17 cellular contexts compared by ENCODE assay signal in the genomic region with DNA sequence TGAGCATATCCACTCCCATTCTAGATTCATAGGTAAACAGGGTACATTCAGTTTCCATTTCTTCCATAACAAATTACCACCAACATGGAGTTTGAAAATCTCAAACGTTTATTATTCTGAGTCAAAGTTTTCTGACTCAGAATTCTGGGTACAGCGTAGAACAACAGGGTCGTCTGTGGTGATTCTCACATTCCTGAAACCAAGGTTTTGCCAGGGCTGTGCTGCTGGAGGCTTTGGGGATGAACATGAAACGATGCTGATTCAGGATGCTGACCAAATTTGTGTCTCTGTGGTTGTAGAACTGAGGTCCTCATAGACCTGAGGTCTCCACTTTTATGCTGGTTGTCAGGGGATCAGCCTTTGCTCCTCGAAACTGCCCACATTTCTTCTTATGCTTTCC.
A peak's percentile ranks its signal among the peaks of the same experiment; 100 is the strongest.
DNase-seq lines count a peak whose midpoint lies in the region; ATAC-seq, FAIRE-seq and TF ChIP-seq lines count a peak whose summit lies in the region.
"Had no signal": no experiment of that assay in that cellular context is flagged by ENCODE, and none has a peak within 500 bp of the region (broad histone marks: within the 10 kb centered on the region; RNA-seq: fewer than 3 reads in every experiment).

No MANE protein-coding gene starts in this region.

- no peak overlapping the region for H2AK9ac ChIP-seq in IMR-90 (replicated peaks; ENCODE audit: low read depth, low read length, poor library complexity)

- H3K4me2 ChIP-seq in IMR-90 (ENCODE audit: low read depth, low read length) (no peak overlapping the region), astrocyte (ENCODE audit: low read length) (peak overlapping the region; percentile 2), neural cell (ENCODE audit: low read length) (no peak overlapping the region)

- in situ Hi-C loops in IMR-90 (cut with MboI; ENCODE audit: low sequenced_read_pairs): no loop called here

- no peaks in the 10 kb centered on the region for H3K36me3 ChIP-seq in IMR-90 (ENCODE audit: control insufficient read depth, insufficient read depth, low read length)
- no peaks in the 10 kb centered on the region for H3K36me3 ChIP-seq in astrocyte (ENCODE audit: insufficient read depth, low read length)
- no peaks in the 10 kb centered on the region for H3K36me3 ChIP-seq in neural cell (ENCODE audit: insufficient read depth, low read length)
- no peaks in the 10 kb centered on the region for H3K36me3 ChIP-seq in ascending aorta
- H3K36me3 ChIP-seq: BE2C had no signal

- peaks cover 13% of the 10 kb centered on the region for H3K4me1 Mint-ChIP-seq in astrocyte (ENCODE audit: low read depth, unreplicated experiment)

- H4K91ac ChIP-seq in IMR-90 (ENCODE audit: insufficient read depth, low read depth, low read length): no peak overlapping the region; the same call in 1 of the 2 replicates

- H3K23ac ChIP-seq in IMR-90 (ENCODE audit: low read depth, low read length): peak overlapping the region; percentile 41; the same call in 1 of the 2 replicates

- H3K27ac ChIP-seq in IMR-90 (ENCODE audit: insufficient read depth, low read length) (no peak overlapping the region), astrocyte (ENCODE audit: low read depth, low read length) (no peak overlapping the region), neural cell (ENCODE audit: low read length) (peak overlapping the region; percentile 69), ascending aorta (no peak overlapping the region)
- H3K27ac ChIP-seq: SK-N-MC had no signal

- no peaks in the 10 kb centered on the region for H3K27me3 Mint-ChIP-seq in astrocyte (ENCODE audit: low read depth, unreplicated experiment)

- H3F3A ChIP-seq in neural cell (ENCODE audit: insufficient read depth, low read length, poor library complexity, severe bottlenecking): no peaks in the 10 kb centered on the region

- H3K4ac ChIP-seq in IMR-90 (ENCODE audit: low read depth, low read length): peak overlapping the region; percentile 55; the same call in 1 of the 2 replicates

- H3K56ac ChIP-seq in IMR-90 (ENCODE audit: extremely low read depth, insufficient read depth, low read length): no peak overlapping the region

- H2BK120ac ChIP-seq in IMR-90 (ENCODE audit: low read depth, low read length): peak overlapping the region; percentile 26

- H3K18ac ChIP-seq in IMR-90 (ENCODE audit: low read depth, low read length): no peak overlapping the region

- POLR2A ChIA-PET in IMR-90 (lab: Charles Lee; ENCODE audit: unreplicated experiment): no interaction called here

- no peaks in the 10 kb centered on the region for H3K9me3 Mint-ChIP-seq in astrocyte (ENCODE audit: unreplicated experiment)
- H3K9me3 Mint-ChIP-seq: CD4-positive, alpha-beta memory T cell had no signal

- TF ChIP-seq CTCF in IMR-90 (conservative IDR thresholded peaks at IDR 0.05; ENCODE audit: low read depth, low read length) (no peak), astrocyte (IDR thresholded peaks at IDR 0.05; ENCODE audit: insufficient read depth, low read depth, low read length) (no peak), neural cell (IDR thresholded peaks at IDR 0.05; ENCODE audit: poor library complexity, severe bottlenecking) (no peak), ascending aorta (IDR thresholded peaks at IDR 0.05) (no peak)

- no peaks in the 10 kb centered on the region for H3K79me1 ChIP-seq in IMR-90 (ENCODE audit: low read depth in 1 of 2, low read length in 2 of 2)

- H3K79me2 ChIP-seq in astrocyte (ENCODE audit: insufficient read depth, low read length): no peaks in the 10 kb centered on the region
- H3K79me2 ChIP-seq in neural cell (replicated peaks; ENCODE audit: insufficient read depth, low read length): no peaks in the 10 kb centered on the region

- H3K9me3 ChIP-seq in IMR-90 (ENCODE audit: control insufficient read depth, insufficient read depth, low read length) (no peaks in the 10 kb centered on the region), astrocyte (ENCODE audit: insufficient read depth, low read depth, low read length) (no peaks in the 10 kb centered on the region), neural cell (ENCODE audit: low read length) (no peaks in the 10 kb centered on the region), ascending aorta (no peaks in the 10 kb centered on the region)
- H3K9me3 ChIP-seq: BE2C had no signal

- H3K27ac Mint-ChIP-seq in astrocyte (ENCODE audit: unreplicated experiment): no peak overlapping the region
- H3K27ac Mint-ChIP-seq: CD4-positive, alpha-beta memory T cell had no signal

- peak overlapping the region; percentile 36 for H2AFZ ChIP-seq in IMR-90 (replicated peaks; ENCODE audit: low read length, poor library complexity)
- no peak overlapping the region for H2AFZ ChIP-seq in astrocyte (ENCODE audit: low read depth, low read length)
- H2AFZ ChIP-seq in neural cell (ENCODE audit: low read depth, low read length): no peak overlapping the region

- ATAC-seq in IMR-90 (ENCODE audit: low read depth) (no peak), HG02642 (IDR thresholded peaks at IDR 0.05; ENCODE audit: poor library complexity, unreplicated experiment) (no peak), GM21367 (IDR thresholded peaks at IDR 0.05; ENCODE audit: unreplicated experiment) (no peak)
- ATAC-seq: HepG2 had no signal

- dilution Hi-C loops in IMR-90 (cut with HindIII; ENCODE audit: low sequenced_read_pairs, unreplicated experiment): no loop called here

- H3K9ac ChIP-seq in IMR-90 (ENCODE audit: low read depth, low read length) (no peak overlapping the region), astrocyte (ENCODE audit: low read length) (no peak overlapping the region), neural cell (ENCODE audit: low read length) (no peak overlapping the region)

- CTCF ChIA-PET in IMR-90 (lab: Yijun Ruan, JAX): no interaction called here

- H3K4me1 ChIP-seq in IMR-90 (ENCODE audit: control insufficient read depth, insufficient read depth, low read length) (peaks cover 11% of the 10 kb centered on the region), astrocyte (ENCODE audit: insufficient read depth, low read length) (peaks cover 10% of the 10 kb centered on the region), ascending aorta (peaks cover 0 to 14% of the 10 kb centered on the region in 2 donors)
- H3K4me1 ChIP-seq: BE2C had no signal

- TF ChIP-seq POLR2A in IMR-90 (IDR thresholded peaks at IDR 0.05; ENCODE audit: low read depth, low read length): no peak

- 0 out of 2 replicates have a peak, but pooled peaks cover 3% of the 10 kb centered on the region for H3K9me1 ChIP-seq in IMR-90 (ENCODE audit: insufficient read depth, low read length)

- 0 out of 4 replicates have a peak overlapping the region, but pooled peaks of 1 of the 2 experiments have one; percentile 32 for H4K8ac ChIP-seq in IMR-90 (ENCODE audit: low read depth in 2 of 2, low read length in 2 of 2)

- no peaks in the 10 kb centered on the region for H3K36me3 Mint-ChIP-seq in astrocyte (ENCODE audit: low read depth, unreplicated experiment)
- H3K36me3 Mint-ChIP-seq: CD4-positive, alpha-beta memory T cell had no signal

- peak overlapping the region; percentile 50; the same call in 1 of the 2 replicates for H3K14ac ChIP-seq in IMR-90 (replicated peaks; ENCODE audit: low read depth, low read length)

- no TSS peak for BruUV-seq in IMR-90 (replicated peaks; lab: Mats Ljungman, UMichigan)

- TF ChIP-seq RAD21 in IMR-90 (IDR thresholded peaks at IDR 0.05; ENCODE audit: low read length) (no peak), neural cell (conservative IDR thresholded peaks at IDR 0.05) (no peak)

- TF ChIP-seq EP300 in neural cell (conservative IDR thresholded peaks at IDR 0.05; ENCODE audit: poor library complexity, severe bottlenecking): no peak

- H2BK20ac ChIP-seq in IMR-90 (ENCODE audit: low read depth, low read length): peak overlapping the region; percentile 66

- H4K5ac ChIP-seq in IMR-90 (ENCODE audit: low read depth, low read length): no peak overlapping the region

- no peak overlapping the region for H2AK5ac ChIP-seq in IMR-90 (ENCODE audit: low read depth, low read length)

- intact Hi-C loops in IMR-90 (cut with micrococcal nuclease) (loop anchor here (10.0 kb wide), 1 partner anchor 104 kb away; no protein-coding TSS in a partner anchor), ascending aorta (cut with DNase I) (no loop called here)

- WGBS in IMR-90 (ENCODE audit: extremely low coverage in 2 of 2, insufficient read length in 1 of 2), 2 experiments: 70% methylated on average over 2 of the region's 5 CpGs; no CpG with 5 or more reads in 1 of the 2 experiments

- FAIRE-seq in astrocyte (lab: Jason Lieb, UNC): no peak
- FAIRE-seq: H54, HepG2 had no signal

- H3K27me3 ChIP-seq in IMR-90 (ENCODE audit: control insufficient read depth, insufficient read depth, low read length): no peaks in the 10 kb centered on the region
- no peaks in the 10 kb centered on the region for H3K27me3 ChIP-seq in astrocyte (ENCODE audit: insufficient read depth, low read length)
- no peaks in the 10 kb centered on the region for H3K27me3 ChIP-seq in neural cell (ENCODE audit: insufficient read depth, low read depth, low read length)
- no peaks in the 10 kb centered on the region for H3K27me3 ChIP-seq in ascending aorta
- H3K27me3 ChIP-seq: BE2C had no signal

- no peaks in the 10 kb centered on the region for H4K20me1 ChIP-seq in IMR-90 (ENCODE audit: insufficient read depth, low read length)
- H4K20me1 ChIP-seq in astrocyte (ENCODE audit: insufficient read depth, low read length): no peaks in the 10 kb centered on the region
- H4K20me1 ChIP-seq in neural cell (ENCODE audit: insufficient read depth): no peaks in the 10 kb centered on the region

- H3K9me2 ChIP-seq in neural cell (ENCODE audit: insufficient read depth, low read length): no peaks in the 10 kb centered on the region

- H3K4me3 ChIP-seq in IMR-90 (ENCODE audit: insufficient read depth, low read depth, low read length) (no peak overlapping the region), astrocyte (ENCODE audit: insufficient read depth, low read depth, low read length) (no peak overlapping the region), neural cell (ENCODE audit: low read length) (no peak overlapping the region), ascending aorta (no peak overlapping the region)
- H3K4me3 ChIP-seq: SK-N-MC had no signal

- peak overlapping the region; percentile 1; the same call in 1 of the 3 replicates for H2BK15ac ChIP-seq in IMR-90 (ENCODE audit: low read depth, low read length)

- DNase-seq in EH (ENCODE audit: low read depth): peak; percentile 46
- peak; percentile 29 for DNase-seq in IMR-90
- peak; percentile 48 for DNase-seq in astrocyte (ENCODE audit: low read depth)
- DNase-seq in ascending aorta (ENCODE audit: low spot score in 2 of 2): no peak
- DNase-seq in effector CD8-positive, alpha-beta T cell (lab: John Stamatoyannopoulos, UW): no peak
- DNase-seq: ACHN; BE2C; CD4-positive, alpha-beta memory T cell; DMS79 treated with DMSO at 0.1 percent for 48 hours; Karpas-422; NCI-H345 had no signal

- H2BK5ac ChIP-seq in IMR-90 (ENCODE audit: low read depth, low read length, poor library complexity, severe bottlenecking): no peak overlapping the region

- H3K4me3 Mint-ChIP-seq in astrocyte (ENCODE audit: unreplicated experiment): no peak overlapping the region

TF ChIP-seq in neural cell, 6 proteins besides CTCF, POLR2A, EP300 and RAD21 (continues in another document):
- TF ChIP-seq SMC3 (conservative IDR thresholded peaks at IDR 0.05; ENCODE audit: poor library complexity) (no peak), EZH2 (IDR thresholded peaks at IDR 0.05; ENCODE audit: borderline replicate concordance, insufficient read depth, low read length, poor library complexity, severe bottlenecking) (no peak), TAF1 (IDR thresholded peaks at IDR 0.05; ENCODE audit: low read depth) (no peak)

Comparison
In these comparisons a context has a peak if more than half of its experiments do, and no peak if none do; other contexts are left out.
1. DNase-seq: peak in EH (single experiment), IMR-90 (single experiment) and astrocyte (single experiment); none in ascending aorta (0 of 2) and effector CD8-positive, alpha-beta T cell (single experiment).